ENCODE assay signal across 8 cellular contexts in the genomic region with DNA sequence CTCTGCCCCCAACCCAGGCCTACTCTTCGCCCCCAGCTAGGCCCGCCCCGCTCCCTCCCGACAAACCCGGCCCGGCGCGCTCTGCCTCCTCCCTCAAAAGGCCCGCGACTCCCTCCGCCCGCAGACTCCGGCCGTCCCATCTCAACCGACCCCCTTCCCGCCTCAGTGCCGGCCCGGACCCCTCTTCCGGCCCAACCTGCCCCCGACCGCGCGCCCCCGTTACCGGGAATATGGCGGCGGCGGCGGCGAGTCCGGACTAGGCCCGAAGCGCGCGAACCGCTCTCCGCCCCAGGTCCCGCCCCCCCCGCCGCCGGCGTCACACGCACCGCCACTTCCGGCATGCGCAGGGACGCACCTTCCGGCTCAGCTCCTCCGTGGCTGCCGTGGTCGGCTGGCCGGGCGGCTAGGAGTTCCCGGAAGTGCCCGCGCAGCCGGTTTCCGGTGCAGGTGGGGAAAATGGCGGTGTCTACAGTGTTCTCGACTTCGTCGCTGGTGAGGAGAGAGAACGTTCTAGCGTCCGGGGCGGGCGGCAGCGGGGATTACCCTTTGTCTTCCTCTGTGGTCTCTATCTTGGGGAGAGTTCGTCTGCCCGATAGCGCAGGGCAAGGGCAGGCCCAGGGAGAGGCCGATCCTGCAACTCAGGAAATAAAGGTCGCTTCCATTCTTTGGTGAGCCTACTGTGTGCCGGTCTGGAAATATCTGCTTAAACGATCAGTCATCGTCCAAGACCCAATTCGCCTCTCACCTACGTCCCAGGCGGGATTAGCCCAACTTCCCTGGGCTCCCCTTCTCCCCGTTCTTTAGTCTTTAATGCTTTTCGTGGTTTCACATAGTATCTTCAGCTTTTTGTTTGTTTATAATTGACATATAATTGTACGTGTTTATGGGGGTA. TPM values are rescaled to one million over a fixed set of nuclear protein-coding genes. Genes with fewer than 3 reads are reported as not detected.
DNase-seq lines count a peak whose midpoint lies in the region; ATAC-seq and TF ChIP-seq lines count a peak whose summit lies in the region.

A gene with protein sequence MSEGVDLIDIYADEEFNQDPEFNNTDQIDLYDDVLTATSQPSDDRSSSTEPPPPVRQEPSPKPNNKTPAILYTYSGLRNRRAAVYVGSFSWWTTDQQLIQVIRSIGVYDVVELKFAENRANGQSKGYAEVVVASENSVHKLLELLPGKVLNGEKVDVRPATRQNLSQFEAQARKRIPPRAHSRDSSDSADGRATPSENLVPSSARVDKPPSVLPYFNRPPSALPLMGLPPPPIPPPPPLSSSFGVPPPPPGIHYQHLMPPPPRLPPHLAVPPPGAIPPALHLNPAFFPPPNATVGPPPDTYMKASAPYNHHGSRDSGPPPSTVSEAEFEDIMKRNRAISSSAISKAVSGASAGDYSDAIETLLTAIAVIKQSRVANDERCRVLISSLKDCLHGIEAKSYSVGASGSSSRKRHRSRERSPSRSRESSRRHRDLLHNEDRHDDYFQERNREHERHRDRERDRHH (minus strand): TSS at position 285 of the 892 bp plus-strand sequence. CDS start 740 bp downstream, outside the sequence.
Gene SDHAF2, plus strand, starts transcription at position 434 of the 892 bp plus-strand sequence. Its CDS starts 23 bp downstream, at position 457.

- H3K79me2 ChIP-seq in SK-N-SH (ENCODE audit: insufficient read depth): peaks cover 92% of the 10 kb centered on the region

- no peak for TF ChIP-seq RAD21 in SK-N-SH (IDR thresholded peaks at IDR 0.05; ENCODE audit: low read length)

- no peak for TF ChIP-seq CTCF in GM06990 (IDR thresholded peaks at IDR 0.05; ENCODE audit: insufficient read depth, low read length, poor library complexity, severe bottlenecking)
- TF ChIP-seq CTCF in SK-N-SH (IDR thresholded peaks at IDR 0.05): no peak

- POLR2A ChIA-PET in SK-N-SH (lab: Yijun Ruan, JAX): interaction anchor here (0.5 to 1.9 kb wide), 30 partner anchors 9 to 386 kb away, joined by 3 to 12 read pairs (median 4); partner anchors contain the start of genes CYB561A3, DDB1, FADS1 and SYT7

- CTCF ChIA-PET in SK-N-SH (lab: Yijun Ruan, JAX): interaction anchor here (0.7 to 5.1 kb wide), 11 partner anchors 8 to 209 kb away, joined by 3 to 34 read pairs (median 5); partner anchors contain the start of gene TMEM216

- H4K20me1 ChIP-seq in SK-N-SH (ENCODE audit: insufficient read depth): peaks cover 13% of the 10 kb centered on the region

- peak; percentile 98 for DNase-seq in GM06990 (ENCODE audit: extremely low read depth, insufficient read length)
- peak; percentile 97 for DNase-seq in NCI-H1092 (lab: John Stamatoyannopoulos, UW)
- DNase-seq in SK-N-SH: peak; percentile 96
- DNase-seq in activated naive CD4-positive, alpha-beta T cell treated with anti-CD3 and anti-CD28 coated beads, Interleukin-2, amount 50 U/mL, for 16 hours: peak; percentile 99
- peak; percentile 95 for DNase-seq in germinal center (ENCODE audit: low spot score)
- peak; percentile 49 for DNase-seq in non-pigmented ciliary epithelial cell (ENCODE audit: low read depth)
- DNase-seq in substantia nigra (lab: John Stamatoyannopoulos, UW): peak; percentile 71 to 99 (median 95)

- peak within 1 kb of the TSS; percentile 94 for H3K9ac ChIP-seq in SK-N-SH

- H3K36me3 ChIP-seq in GM06990 (ENCODE audit: control insufficient read depth, insufficient read depth, low read length): peaks cover 8% of the 10 kb centered on the region
- peaks cover 39 to 42% of the 10 kb centered on the region in 2 experiments for H3K36me3 ChIP-seq in SK-N-SH (replicated peaks in 1 of 2; ENCODE audit: control insufficient read depth in 1 of 2, insufficient read depth in 2 of 2, low read length in 1 of 2)

- no peak for TF ChIP-seq EP300 in SK-N-SH (IDR thresholded peaks at IDR 0.05; ENCODE audit: borderline replicate concordance in 1 of 2, low read depth in 1 of 2, low read length in 1 of 2)

- peak; percentile 82 for ATAC-seq in HG02571 (IDR thresholded peaks at IDR 0.05; ENCODE audit: unreplicated experiment)

- peaks cover 11% of the 10 kb centered on the region for H3F3A ChIP-seq in SK-N-SH (replicated peaks; ENCODE audit: insufficient read depth)

- under 1% methylated on average over 16 of the region's 82 CpGs for WGBS in SK-N-SH (ENCODE audit: low lambda C conversion rate)

- H3K9me2 ChIP-seq in SK-N-SH: no peaks in the 10 kb centered on the region

- H3K4me2 ChIP-seq in SK-N-SH: peak within 1 kb of the TSS; percentile 81

- H3K27me3 ChIP-seq in GM06990 (replicated peaks; ENCODE audit: control insufficient read depth, insufficient read depth, low read length) (no peaks in the 10 kb centered on the region), SK-N-SH (ENCODE audit: insufficient read depth) (no peaks in the 10 kb centered on the region)

- peak within 1 kb of the TSS; percentile 83 for H2AFZ ChIP-seq in SK-N-SH (ENCODE audit: low read depth)

- H3K27ac ChIP-seq in SK-N-SH (ENCODE audit: low read depth in 2 of 2, low read length in 1 of 2) (peak within 1 kb of the TSS; percentile 93 to 96), substantia nigra (ENCODE audit: low read depth, low read length, poor library complexity, severe bottlenecking) (peak within 1 kb of the TSS; percentile 89)

- H3K4me3 ChIP-seq in GM06990 (replicated peaks; ENCODE audit: low read depth, low read length) (peak within 1 kb of the TSS; percentile 99), SK-N-SH (ENCODE audit: low read depth in 2 of 2, low read length in 1 of 2) (peak within 1 kb of the TSS; percentile 87 to 95)

- no peaks in the 10 kb centered on the region for H3K9me3 ChIP-seq in SK-N-SH

- H3K4me1 ChIP-seq in SK-N-SH (ENCODE audit: control insufficient read depth in 1 of 2, insufficient read depth in 2 of 2, low read depth in 1 of 2, low read length in 1 of 2): peaks cover 9 to 14% of the 10 kb centered on the region in 2 experiments

TF ChIP-seq in SK-N-SH, 30 proteins besides CTCF, POLR2A, EP300 and RAD21 (continues in another document):
- TF ChIP-seq FOXM1 (IDR thresholded peaks at IDR 0.05; ENCODE audit: low read depth) (0 out of 2 replicates have a peak, but pooled peaks have one; percentile 47), GABPA (IDR thresholded peaks at IDR 0.05; ENCODE audit: low read depth) (peak; percentile 94), GATA2 (CRISPR knock-in tag; IDR thresholded peaks at IDR 0.05) (no peak), ZBTB33 (IDR thresholded peaks at IDR 0.05; ENCODE audit: borderline replicate concordance, low read depth) (no peak), SIN3A (IDR thresholded peaks at IDR 0.05; ENCODE audit: borderline replicate concordance, low read depth, low read length) (peak; percentile 29; the same call in 1 of the 2 replicates), TAF1 (IDR thresholded peaks at IDR 0.05; ENCODE audit: borderline replicate concordance, low read depth, low read length) (peak; percentile 95)
- TF ChIP-seq, protein P1, sequence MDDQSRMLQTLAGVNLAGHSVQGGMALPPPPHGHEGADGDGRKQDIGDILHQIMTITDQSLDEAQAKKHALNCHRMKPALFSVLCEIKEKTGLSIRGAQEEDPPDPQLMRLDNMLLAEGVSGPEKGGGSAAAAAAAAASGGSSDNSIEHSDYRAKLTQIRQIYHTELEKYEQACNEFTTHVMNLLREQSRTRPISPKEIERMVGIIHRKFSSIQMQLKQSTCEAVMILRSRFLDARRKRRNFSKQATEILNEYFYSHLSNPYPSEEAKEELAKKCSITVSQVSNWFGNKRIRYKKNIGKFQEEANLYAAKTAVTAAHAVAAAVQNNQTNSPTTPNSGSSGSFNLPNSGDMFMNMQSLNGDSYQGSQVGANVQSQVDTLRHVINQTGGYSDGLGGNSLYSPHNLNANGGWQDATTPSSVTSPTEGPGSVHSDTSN (IDR thresholded peaks at IDR 0.05): no peak
- TF ChIP-seq, protein P2, sequence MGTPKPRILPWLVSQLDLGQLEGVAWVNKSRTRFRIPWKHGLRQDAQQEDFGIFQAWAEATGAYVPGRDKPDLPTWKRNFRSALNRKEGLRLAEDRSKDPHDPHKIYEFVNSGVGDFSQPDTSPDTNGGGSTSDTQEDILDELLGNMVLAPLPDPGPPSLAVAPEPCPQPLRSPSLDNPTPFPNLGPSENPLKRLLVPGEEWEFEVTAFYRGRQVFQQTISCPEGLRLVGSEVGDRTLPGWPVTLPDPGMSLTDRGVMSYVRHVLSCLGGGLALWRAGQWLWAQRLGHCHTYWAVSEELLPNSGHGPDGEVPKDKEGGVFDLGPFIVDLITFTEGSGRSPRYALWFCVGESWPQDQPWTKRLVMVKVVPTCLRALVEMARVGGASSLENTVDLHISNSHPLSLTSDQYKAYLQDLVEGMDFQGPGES (IDR thresholded peaks at IDR 0.05; ENCODE audit: low read depth, low read length): no peak
- TF ChIP-seq, protein P3, sequence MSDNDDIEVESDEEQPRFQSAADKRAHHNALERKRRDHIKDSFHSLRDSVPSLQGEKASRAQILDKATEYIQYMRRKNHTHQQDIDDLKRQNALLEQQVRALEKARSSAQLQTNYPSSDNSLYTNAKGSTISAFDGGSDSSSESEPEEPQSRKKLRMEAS (IDR thresholded peaks at IDR 0.05; ENCODE audit: low read depth): peak; percentile 81

RNA-seq across cellular contexts. Expression of the first gene that starts in this region (rescaled TPM):
- 44.0 and 49.4 TPM in 2 replicates for polyA plus RNA-seq in SK-N-SH (2012; rRNA removed)
- polyA plus RNA-seq in SK-N-SH (2012; cell fraction: cytosol; rRNA removed): 32.0 and 37.2 TPM in 2 replicates
- 133 and 154 TPM in 2 replicates for polyA plus RNA-seq in SK-N-SH (2012; cell fraction: nucleus; rRNA removed)

RNA-seq across cellular contexts. Expression of gene SDHAF2, which starts in this region (rescaled TPM):
- polyA plus RNA-seq in SK-N-SH (2012; rRNA removed): 81.7 and 116 TPM in 2 replicates
- 86.1 and 90.7 TPM in 2 replicates for polyA plus RNA-seq in SK-N-SH (2012; cell fraction: cytosol; rRNA removed)
- 61.0 and 62.6 TPM in 2 replicates for polyA plus RNA-seq in SK-N-SH (2012; cell fraction: nucleus; rRNA removed)

Comparison
In these comparisons a context has a peak if more than half of its experiments do, and no peak if none do; other contexts are left out.
1. Peak in every context shown above with its lines: DNase-seq, ATAC-seq, H3K4me3 ChIP-seq and H3K27ac ChIP-seq.
2. DNase-seq: peak in every context shown above with its lines; median percentile 99 in activated naive CD4-positive, alpha-beta T cell treated with anti-CD3 and anti-CD28 coated beads, Interleukin-2, amount 50 U/mL, for 16 hours; 98 in GM06990; 97 in NCI-H1092; 96 in SK-N-SH; 95 in germinal center; 95 in substantia nigra; 49 in non-pigmented ciliary epithelial cell.